10 cellular contexts compared by ENCODE assay signal in the genomic region with DNA sequence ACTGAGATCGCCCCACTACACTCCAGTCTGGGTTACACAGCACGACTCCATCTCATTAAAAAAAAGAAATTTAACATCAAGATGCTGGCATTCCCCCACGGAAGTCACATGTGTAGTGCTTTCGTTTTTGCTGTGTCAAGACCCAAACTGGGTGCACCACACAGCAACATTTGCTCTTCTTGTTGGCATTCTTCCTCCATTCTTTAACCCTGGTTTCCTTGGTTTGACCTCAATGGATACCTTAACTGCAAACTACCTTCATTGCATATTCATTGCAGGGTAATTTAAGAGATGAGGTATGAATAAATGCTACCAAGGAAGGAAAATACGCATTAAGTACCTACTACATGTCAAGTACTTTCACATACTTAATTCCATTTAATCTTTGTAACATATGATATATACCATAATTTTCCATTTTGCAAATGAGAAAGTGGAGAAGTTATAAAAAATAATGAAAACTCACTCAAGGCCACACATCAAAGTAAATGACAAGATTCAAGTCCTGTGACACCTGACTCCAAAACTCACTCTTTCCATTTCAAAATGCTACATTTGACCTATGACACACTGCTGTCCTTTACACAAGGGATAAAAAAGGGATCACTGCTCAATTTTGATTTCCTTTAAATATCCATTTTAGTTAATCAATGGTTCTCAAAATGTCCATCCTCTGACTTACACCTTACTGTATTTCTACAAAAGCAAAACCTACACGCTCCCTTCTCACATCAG. TPM values are rescaled to one million over a fixed set of nuclear protein-coding genes. Genes with fewer than 3 reads are reported as not detected.
DNase-seq lines count a peak whose midpoint lies in the region; ATAC-seq and TF ChIP-seq lines count a peak whose summit lies in the region.
"Had no signal": no experiment of that assay in that cellular context is flagged by ENCODE, and none has a peak within 500 bp of the region (broad histone marks: within the 10 kb centered on the region; RNA-seq: fewer than 3 reads in every experiment).

No MANE protein-coding gene starts in this region.

- H3K36me3 ChIP-seq in psoas muscle (ENCODE audit: insufficient read depth in 1 of 2, low read depth in 1 of 2) (peaks cover 0 to 10% of the 10 kb centered on the region in 2 donors), BE2C (peaks cover 15% of the 10 kb centered on the region)

- peaks cover 46% of the 10 kb centered on the region for H3K36me3 Mint-ChIP-seq in activated CD8-positive, alpha-beta T cell treated with anti-CD3 and anti-CD28 coated beads for 36 hours (ENCODE audit: low read depth)

- POLR2A ChIA-PET in activated CD8-positive, alpha-beta T cell treated with anti-CD3 and anti-CD28 coated beads for 36 hours (lab: Charles Lee), result interaction anchor here (0.6 to 1.4 kb wide), 4 partner anchors 11 to 41 kb away, joined by 3 to 5 read pairs (median 3); no protein-coding TSS in a partner anchor

- peak overlapping the region; percentile 93 for H3K27ac Mint-ChIP-seq in activated CD8-positive, alpha-beta T cell treated with anti-CD3 and anti-CD28 coated beads for 36 hours

- ATAC-seq in GM19025 (IDR thresholded peaks at IDR 0.05; ENCODE audit: low read depth, unreplicated experiment), result peak; percentile 47
- ATAC-seq in HG02852 (IDR thresholded peaks at IDR 0.05; ENCODE audit: unreplicated experiment), result peak; percentile 27
- peak; percentile 64 for ATAC-seq in activated CD8-positive, alpha-beta T cell treated with anti-CD3 and anti-CD28 coated beads for 36 hours
- ATAC-seq in psoas muscle, result no peak
- ATAC-seq: body of pancreas had no signal

- DNase-seq in activated CD8-positive, alpha-beta T cell treated with anti-CD3 and anti-CD28 coated beads for 36 hours, result peak; percentile 67
- DNase-seq in stimulated activated CD4-positive, alpha-beta T cell treated with anti-CD3 and anti-CD28 coated beads, Interleukin-4, amount 100 ng/mL, for 1 hour, result peak; percentile 33
- DNase-seq in head of caudate nucleus (no peak), psoas muscle (no peak), BE2C (no peak)
- DNase-seq: body of pancreas, NCI-H446, small intestine had no signal

- no peaks in the 10 kb centered on the region for H3K9me3 ChIP-seq in psoas muscle
- H3K9me3 ChIP-seq in BE2C, result no peaks in the 10 kb centered on the region
- H3K9me3 ChIP-seq: body of pancreas had no signal

- H3K9me3 Mint-ChIP-seq in activated CD8-positive, alpha-beta T cell treated with anti-CD3 and anti-CD28 coated beads for 36 hours, result no peaks in the 10 kb centered on the region

- TF ChIP-seq CTCF in activated CD8-positive, alpha-beta T cell treated with anti-CD3 and anti-CD28 coated beads for 36 hours (IDR thresholded peaks at IDR 0.05), result no peak
- TF ChIP-seq CTCF in psoas muscle (IDR thresholded peaks at IDR 0.05), result no peak
- no peak for TF ChIP-seq CTCF in BE2C (IDR thresholded peaks at IDR 0.05; ENCODE audit: low read depth, low read length)

- H3K27me3 ChIP-seq in psoas muscle (ENCODE audit: insufficient read depth in 3 of 3, low read length in 2 of 3), result no peaks in the 10 kb centered on the region
- H3K27me3 ChIP-seq in BE2C, result no peaks in the 10 kb centered on the region
- H3K27me3 ChIP-seq: body of pancreas had no signal

- peak overlapping the region; percentile 28 for H3K4me3 Mint-ChIP-seq in activated CD8-positive, alpha-beta T cell treated with anti-CD3 and anti-CD28 coated beads for 36 hours

- H3K4me1 Mint-ChIP-seq in activated CD8-positive, alpha-beta T cell treated with anti-CD3 and anti-CD28 coated beads for 36 hours (ENCODE audit: low read depth), result peaks cover 95% of the 10 kb centered on the region

- intact Hi-C loops in activated CD8-positive, alpha-beta T cell treated with anti-CD3 and anti-CD28 coated beads for 36 hours (cut with micrococcal nuclease), result loop anchor here (2.0 kb wide), 1 partner anchor 53 kb away; no protein-coding TSS in a partner anchor
- intact Hi-C loops in head of caudate nucleus (cut with DNase I), result no loop called here
- intact Hi-C loops in psoas muscle (cut with DNase I), result no loop called here

- H3K27ac ChIP-seq in psoas muscle, result no peak overlapping the region
- H3K27ac ChIP-seq: body of pancreas had no signal

- CTCF ChIA-PET in activated CD8-positive, alpha-beta T cell treated with anti-CD3 and anti-CD28 coated beads for 36 hours (lab: Charles Lee), result interaction anchor here (2.1 kb wide), 1 partner anchor 15 kb away, joined by 4 read pairs; no protein-coding TSS in a partner anchor

- H3K4me1 ChIP-seq in psoas muscle (peaks cover 36% of the 10 kb centered on the region), BE2C (no peaks in the 10 kb centered on the region)

- no peak overlapping the region for H3K4me3 ChIP-seq in psoas muscle
- H3K4me3 ChIP-seq in BE2C (ENCODE audit: low read depth, low read length), result no peak overlapping the region
- H3K4me3 ChIP-seq: body of pancreas had no signal

- no peaks in the 10 kb centered on the region for H3K27me3 Mint-ChIP-seq in activated CD8-positive, alpha-beta T cell treated with anti-CD3 and anti-CD28 coated beads for 36 hours

- WGBS in psoas muscle, 3 donors, result 85 to 90% (median 86%) methylated on average over 6 of the region's 6 CpGs

RNA-seq across cellular contexts. Expression of a gene that starts 59.2 kb away (rescaled TPM):
- total RNA-seq in activated CD8-positive, alpha-beta T cell treated with anti-CD3 and anti-CD28 coated beads for 36 hours, result 100 to 1,000 TPM; 118 TPM
- total RNA-seq in psoas muscle, result 10 to 100 TPM; 27.2 to 38.7 (median 33.9) TPM
- polyA plus RNA-seq in psoas muscle, result 10 to 100 TPM; 28.2 to 58.1 (median 39.6) TPM
- polyA plus RNA-seq in BE2C (2012; ENCODE audit: insufficient read depth, insufficient read length, low read depth), result 60.2 TPM

Comparison
In these comparisons a context has a peak if more than half of its experiments do, and no peak if none do; other contexts are left out.
1. ATAC-seq: peak in GM19025 (single experiment), HG02852 (single experiment) and activated CD8-positive, alpha-beta T cell treated with anti-CD3 and anti-CD28 coated beads for 36 hours (single experiment); none in psoas muscle (0 of 4).
2. DNase-seq: peak in activated CD8-positive, alpha-beta T cell treated with anti-CD3 and anti-CD28 coated beads for 36 hours (single experiment) and stimulated activated CD4-positive, alpha-beta T cell treated with anti-CD3 and anti-CD28 coated beads, Interleukin-4, amount 100 ng/mL, for 1 hour (single experiment); none in head of caudate nucleus (0 of 42), psoas muscle (0 of 2) and BE2C (single experiment).